17 cellular contexts compared by ENCODE assay signal in the genomic region with DNA sequence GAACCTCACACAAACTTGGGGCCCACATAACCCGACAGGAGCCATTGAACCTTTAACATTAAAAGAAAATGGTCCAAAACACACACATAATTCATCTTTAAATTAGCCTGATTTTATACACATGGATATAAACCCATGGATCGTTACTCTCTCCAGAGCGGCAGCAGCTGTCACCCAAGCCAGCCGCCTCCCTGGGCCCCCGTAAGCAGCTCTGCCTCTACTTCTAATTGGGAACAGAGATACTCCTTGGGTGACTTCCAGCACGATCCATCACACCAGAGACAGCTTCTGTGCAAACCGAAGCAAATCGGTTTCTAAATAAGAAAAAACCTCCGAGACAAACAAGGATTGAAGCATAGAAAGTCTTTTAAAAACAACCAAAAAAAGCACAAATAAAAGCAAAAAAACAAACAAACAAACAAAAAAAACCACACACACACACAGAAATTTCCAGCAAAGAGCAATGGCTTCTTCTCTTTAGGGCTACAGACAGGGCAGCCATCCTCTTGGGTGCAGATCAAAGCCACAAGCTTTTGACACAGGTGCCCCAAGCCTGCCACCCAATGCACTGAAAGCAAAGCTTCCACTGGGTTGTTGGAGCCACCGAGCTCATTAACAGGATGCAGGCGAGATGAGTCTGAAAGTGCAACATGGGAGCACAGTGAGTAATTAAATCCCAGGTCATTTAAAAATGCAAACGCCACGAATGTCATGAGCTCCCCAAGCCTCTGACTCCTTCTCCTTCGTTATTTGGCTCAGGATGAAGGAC.
DNase-seq lines count a peak whose midpoint lies in the region; ATAC-seq and TF ChIP-seq lines count a peak whose summit lies in the region.
"Had no signal": no experiment of that assay in that cellular context is flagged by ENCODE, and none has a peak within 500 bp of the region (broad histone marks: within the 10 kb centered on the region; RNA-seq: fewer than 3 reads in every experiment).

No MANE protein-coding gene starts in this region.

- POLR2A ChIA-PET in RWPE1 (lab: Yijun Ruan, JAX; ENCODE audit: low non-redundant PET) = no interaction called here

- peaks cover 0 to 41% (median 7%) of the 10 kb centered on the region in 12 donors for H3K4me1 ChIP-seq in heart left ventricle
- H3K4me1 ChIP-seq: A549, lower lobe of right lung, stomach had no signal

- intact Hi-C loops in cardiac septum (cut with DNase I) = no loop called here
- intact Hi-C loops in heart left ventricle (cut with DNase I) = loop anchor here in 1 of 10 donors (5.0 kb wide), 1 partner anchor 155 kb away; a partner anchor contains a TSS

- no peaks in the 10 kb centered on the region for H3K9me3 ChIP-seq in heart left ventricle
- H3K9me3 ChIP-seq: A549, lower lobe of right lung, stomach had no signal

- no peak for TF ChIP-seq POLR2A in heart left ventricle (IDR thresholded peaks at IDR 0.05)

- DNase-seq in cardiac septum (ENCODE audit: low spot score) (peak; percentile 49), heart left ventricle (no peak), RPMI7951 (ENCODE audit: low read depth) (peak; percentile 80), fibroblast of the aortic adventitia (ENCODE audit: low read depth) (peak; percentile 30), superior temporal gyrus (ENCODE audit: extremely low spot score) (peak; percentile 13), RWPE1 (ENCODE audit: low spot score) (no peak)
- DNase-seq: activated naive CD8-positive, alpha-beta T cell treated with anti-CD3 and anti-CD28 coated beads, Interleukin-2, amount 10 ng/mL, durations not matched to agents 7 days and 5 days; activated T-cell treated with anti-CD3 and anti-CD28 coated beads, Interleukin-2, amount 50 U/mL, for 4 hours; central memory CD4-positive, alpha-beta T cell; endodermal cell; lower lobe of right lung; NCI-H1417; NCI-H446 treated with DMSO at 0.1 percent for 48 hours had no signal

- no peak for TF ChIP-seq CTCF in heart left ventricle (IDR thresholded peaks at IDR 0.05)
- TF ChIP-seq CTCF in fibroblast of the aortic adventitia (IDR thresholded peaks at IDR 0.05; ENCODE audit: insufficient read depth, low read length) = no peak
- TF ChIP-seq CTCF in RWPE1 (conservative IDR thresholded peaks at IDR 0.05; ENCODE audit: low read depth) = no peak

- no peaks in the 10 kb centered on the region for H3K36me3 ChIP-seq in heart left ventricle
- H3K36me3 ChIP-seq: lower lobe of right lung, stomach had no signal

- H3K4me3 ChIP-seq in heart left ventricle (no peak overlapping the region), fibroblast of the aortic adventitia (ENCODE audit: low read depth, low read length) (no peak overlapping the region)
- H3K4me3 ChIP-seq: A549, lower lobe of right lung, stomach had no signal

- WGBS in heart left ventricle, 4 donors = 68 to 77% (median 70%) methylated on average over 14 of the region's 14 CpGs

- CTCF ChIA-PET in RWPE1 (lab: Yijun Ruan, JAX) = interaction anchor here (0.7 kb wide), 1 partner anchor 21 kb away, joined by 5 read pairs; no protein-coding TSS in a partner anchor

- H3K27me3 ChIP-seq in heart left ventricle = no peaks in the 10 kb centered on the region

- H3K27ac ChIP-seq in heart left ventricle (peak overlapping the region in 1 of 12 donors; percentile 7), RWPE1 (no peak overlapping the region)
- H3K27ac ChIP-seq: A549, lower lobe of right lung, stomach had no signal

- ATAC-seq in heart left ventricle (no peak), GM18861 (IDR thresholded peaks at IDR 0.05; ENCODE audit: unreplicated experiment) (no peak), GM21390 (IDR thresholded peaks at IDR 0.05; ENCODE audit: unreplicated experiment) (no peak)
- ATAC-seq: activated T-cell treated with anti-CD3 and anti-CD28 coated beads, Interleukin-2, amount 50 U/mL, for 4 hours; lower lobe of right lung had no signal

Comparison
In these comparisons a context has a peak if more than half of its experiments do, and no peak if none do; other contexts are left out.
1. DNase-seq: peak in cardiac septum (single experiment), RPMI7951 (single experiment), fibroblast of the aortic adventitia (single experiment) and superior temporal gyrus (single experiment); none in heart left ventricle (0 of 5) and RWPE1 (single experiment).